Comparison of ENCODE assay signal across 15 cellular contexts in the genomic region with DNA sequence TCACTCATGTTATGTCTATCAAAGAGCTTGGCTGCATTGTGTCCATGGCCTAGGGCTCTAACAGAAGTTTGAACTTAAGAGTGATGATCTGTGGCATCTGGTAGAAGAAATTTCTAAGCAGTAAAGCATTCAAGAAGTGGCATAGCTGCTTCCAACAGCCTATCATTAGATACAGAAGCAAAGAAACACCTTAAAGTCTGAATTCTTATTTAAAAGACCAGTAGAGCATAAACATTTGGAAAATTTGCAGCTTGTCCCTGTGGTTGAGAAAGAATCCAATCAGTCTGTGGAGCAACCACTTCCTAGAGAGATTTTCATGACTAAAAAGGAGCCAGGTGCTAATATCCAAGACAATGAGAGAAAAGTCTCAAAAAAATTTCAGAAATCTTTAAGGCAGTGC.
DNase-seq lines count a peak whose midpoint lies in the region; FAIRE-seq and TF ChIP-seq lines count a peak whose summit lies in the region.
"Had no signal": no experiment of that assay in that cellular context is flagged by ENCODE, and none has a peak within 500 bp of the region (broad histone marks: within the 10 kb centered on the region; RNA-seq: fewer than 3 reads in every experiment).

No MANE protein-coding gene starts in this region.

- TF ChIP-seq CTCF in H1 (IDR thresholded peaks at IDR 0.05; ENCODE audit: control extremely low read depth in 1 of 3, insufficient read depth in 1 of 3, low read depth in 1 of 3, low read length in 3 of 3), result no peak

- H3K4me1 Mint-ChIP-seq in activated CD4-positive, alpha-beta T cell treated with anti-CD3 and anti-CD28 coated beads, Interleukin-2, amount 10 ng/mL, durations not matched to agents 24 days and 14 days, result no peaks in the 10 kb centered on the region
- H3K4me1 Mint-ChIP-seq: CD4-positive, alpha-beta memory T cell had no signal

- H4K20me1 ChIP-seq in H1 (replicated peaks in 1 of 2; ENCODE audit: control insufficient read depth in 1 of 2, insufficient read depth in 2 of 2, low read length in 2 of 2), result no peaks in the 10 kb centered on the region

- H3K23ac ChIP-seq in H1 (ENCODE audit: insufficient read length) (no peak overlapping the region), trophoblast cell (ENCODE audit: low read length) (no peak overlapping the region)

- H3K18ac ChIP-seq in H1 (ENCODE audit: extremely low read depth, low read length) (no peak overlapping the region), trophoblast cell (ENCODE audit: low read length) (no peak overlapping the region)

- H3K23me2 ChIP-seq in H1 (ENCODE audit: low read depth, low read length), result no peaks in the 10 kb centered on the region

- H3K27ac Mint-ChIP-seq in activated CD4-positive, alpha-beta T cell treated with anti-CD3 and anti-CD28 coated beads, Interleukin-2, amount 10 ng/mL, durations not matched to agents 24 days and 14 days, result no peak overlapping the region

- H4K91ac ChIP-seq in H1 (replicated peaks; ENCODE audit: insufficient read length, low read length) (no peak overlapping the region), trophoblast cell (ENCODE audit: low read depth, low read length) (no peak overlapping the region)

- no peak overlapping the region for H2BK20ac ChIP-seq in H1 (ENCODE audit: low read length)

- no peak overlapping the region for H4K12ac ChIP-seq in trophoblast cell (ENCODE audit: low read depth, low read length)

- H3K14ac ChIP-seq in H1 (ENCODE audit: insufficient read length) (no peak overlapping the region), trophoblast cell (ENCODE audit: low read length) (no peak overlapping the region)

- no peaks in the 10 kb centered on the region for H3K27me3 ChIP-seq in NT2/D1 (ENCODE audit: insufficient read depth, insufficient read length)
- no peaks in the 10 kb centered on the region for H3K27me3 ChIP-seq in H1 (replicated peaks in 1 of 4; ENCODE audit: control insufficient read depth in 3 of 4, extremely low read depth in 1 of 4, insufficient read depth in 3 of 4, low read length in 3 of 4)
- no peaks in the 10 kb centered on the region for H3K27me3 ChIP-seq in trophoblast cell (ENCODE audit: insufficient read depth, low read length)

- H3K9ac ChIP-seq in NT2/D1 (ENCODE audit: insufficient read length, low read depth) (no peak overlapping the region), H1 (replicated peaks in 1 of 4; ENCODE audit: extremely low read depth in 1 of 4, low read depth in 3 of 4, low read length in 3 of 4) (no peak overlapping the region), trophoblast cell (ENCODE audit: low read length) (no peak overlapping the region)

- no peaks in the 10 kb centered on the region for H3K79me1 ChIP-seq in H1 (ENCODE audit: low read depth, low read length)
- H3K79me1 ChIP-seq in trophoblast cell (ENCODE audit: low read length), result no peaks in the 10 kb centered on the region

- H3K4me2 ChIP-seq in H1 (ENCODE audit: insufficient read depth in 1 of 2, low read depth in 2 of 2, low read length in 2 of 2), result no peak overlapping the region
- no peak overlapping the region for H3K4me2 ChIP-seq in trophoblast cell (ENCODE audit: low read length)

- no peaks in the 10 kb centered on the region for H3K36me3 Mint-ChIP-seq in activated CD4-positive, alpha-beta T cell treated with anti-CD3 and anti-CD28 coated beads, Interleukin-2, amount 10 ng/mL, durations not matched to agents 24 days and 14 days (ENCODE audit: low read depth)

- no peak overlapping the region for H3K4me3 ChIP-seq in NT2/D1 (ENCODE audit: insufficient read length, low read depth)
- no peak overlapping the region for H3K4me3 ChIP-seq in H1 (ENCODE audit: extremely low read depth in 1 of 4, insufficient read depth in 2 of 4, low read depth in 3 of 4, low read length in 4 of 4)
- no peak overlapping the region for H3K4me3 ChIP-seq in trophoblast cell (ENCODE audit: low read depth, low read length)
- H3K4me3 ChIP-seq: HAP-1 had no signal

- H3K9me3 ChIP-seq in NT2/D1 (ENCODE audit: insufficient read depth, low read length) (no peaks in the 10 kb centered on the region), H1 (ENCODE audit: insufficient read depth in 2 of 2, low read depth in 1 of 2, low read length in 1 of 2) (no peaks in the 10 kb centered on the region), trophoblast cell (ENCODE audit: insufficient read depth, low read depth, low read length) (no peaks in the 10 kb centered on the region)
- H3K9me3 ChIP-seq: Caco-2, HAP-1 had no signal

- intact Hi-C loops in activated CD4-positive, alpha-beta T cell treated with anti-CD3 and anti-CD28 coated beads, Interleukin-2, amount 10 ng/mL, durations not matched to agents 24 days and 14 days (cut with micrococcal nuclease), result no loop called here

- no peak for TF ChIP-seq EP300 in H1 (IDR thresholded peaks at IDR 0.05; ENCODE audit: borderline replicate concordance in 1 of 2, low read depth in 2 of 2, low read length in 2 of 2)

- H3K36me3 ChIP-seq in NT2/D1 (ENCODE audit: insufficient read depth, insufficient read length, low read length) (no peaks in the 10 kb centered on the region), H1 (ENCODE audit: control insufficient read depth in 2 of 4, insufficient read depth in 4 of 4, low read length in 3 of 4) (no peaks in the 10 kb centered on the region), trophoblast cell (ENCODE audit: control insufficient read depth in 1 of 2, insufficient read depth in 2 of 2, low read length in 2 of 2) (no peaks in the 10 kb centered on the region)
- H3K36me3 ChIP-seq: HAP-1 had no signal

- H3K4me3 Mint-ChIP-seq in activated CD4-positive, alpha-beta T cell treated with anti-CD3 and anti-CD28 coated beads, Interleukin-2, amount 10 ng/mL, durations not matched to agents 24 days and 14 days, result no peak overlapping the region
- H3K4me3 Mint-ChIP-seq: CD4-positive, alpha-beta memory T cell had no signal

- TF ChIP-seq POLR2A in H1 (IDR thresholded peaks at IDR 0.05; ENCODE audit: control extremely low read depth in 1 of 2, low read depth in 2 of 2, low read length in 2 of 2) (no peak), H54 (IDR thresholded peaks at IDR 0.05; ENCODE audit: low read depth, low read length) (no peak)

- H3K4me1 ChIP-seq in NT2/D1 (ENCODE audit: insufficient read depth, insufficient read length), result no peaks in the 10 kb centered on the region
- no peaks in the 10 kb centered on the region for H3K4me1 ChIP-seq in H1 (replicated peaks in 1 of 4; ENCODE audit: control insufficient read depth in 3 of 4, insufficient read depth in 4 of 4, low read length in 3 of 4)
- no peaks in the 10 kb centered on the region for H3K4me1 ChIP-seq in trophoblast cell (ENCODE audit: control insufficient read depth in 1 of 2, insufficient read depth in 2 of 2, low read length in 2 of 2)
- H3K4me1 ChIP-seq: HAP-1 had no signal

- H2AK5ac ChIP-seq in H1 (ENCODE audit: low read depth, low read length), result no peak overlapping the region
- no peak overlapping the region for H2AK5ac ChIP-seq in trophoblast cell (ENCODE audit: low read length)

- no peak overlapping the region for H2AFZ ChIP-seq in H1 (ENCODE audit: low read length)
- H2AFZ ChIP-seq in trophoblast cell (ENCODE audit: insufficient read depth, low read length, poor library complexity), result no peak overlapping the region

- H3K56ac ChIP-seq in H1 (replicated peaks; ENCODE audit: insufficient read length, low read depth, low read length), result no peak overlapping the region

- H3K79me2 ChIP-seq in H1 (ENCODE audit: control insufficient read depth in 1 of 2, insufficient read depth in 2 of 2, low read length in 2 of 2) (no peaks in the 10 kb centered on the region), trophoblast cell (ENCODE audit: control insufficient read depth, insufficient read depth, low read length, poor library complexity) (no peaks in the 10 kb centered on the region)

- no peak overlapping the region for H4K8ac ChIP-seq in H1 (ENCODE audit: extremely low read depth, insufficient read depth, low read length)
- no peak overlapping the region for H4K8ac ChIP-seq in trophoblast cell (ENCODE audit: low read depth, low read length)

- H3K9me3 Mint-ChIP-seq in activated CD4-positive, alpha-beta T cell treated with anti-CD3 and anti-CD28 coated beads, Interleukin-2, amount 10 ng/mL, durations not matched to agents 24 days and 14 days, result peaks cover 5% of the 10 kb centered on the region

- no peak overlapping the region for H2BK5ac ChIP-seq in H1 (ENCODE audit: low read depth, low read length)
- no peak overlapping the region for H2BK5ac ChIP-seq in trophoblast cell (ENCODE audit: low read depth, low read length, poor library complexity)

- H2BK120ac ChIP-seq in H1 (replicated peaks; ENCODE audit: low read depth, low read length), result peak overlapping the region; percentile 31
- H2BK120ac ChIP-seq in trophoblast cell (ENCODE audit: insufficient read depth, low read length, poor library complexity), result no peak overlapping the region

- CTCF ChIA-PET in H1 (lab: Charles Lee; ENCODE audit: partially characterized antibody), result interaction anchor here (0.7 to 2.8 kb wide), 3 partner anchors 10 to 77 kb away, joined by 3 to 13 read pairs (median 3); no protein-coding TSS in a partner anchor
- CTCF ChIA-PET in HEK293T (lab: Yijun Ruan, JAX), result no interaction called here

- DNase-seq in NT2/D1 (ENCODE audit: low read depth, low spot score) (peak; percentile 6), H1 (ENCODE audit: low read depth in 1 of 2, low spot score in 2 of 2) (no peak), trophoblast cell (peak; percentile 87 to 94), HEK293T (ENCODE audit: extremely low spot score) (no peak), H54 (ENCODE audit: insufficient read length, low spot score) (no peak)
- no peak for DNase-seq in activated CD4-positive, alpha-beta T cell treated with anti-CD3 and anti-CD28 coated beads, Interleukin-2, amount 10 ng/mL, durations not matched to agents 24 days and 14 days
- DNase-seq: C1 segment of cervical spinal cord; Caco-2; CD4-positive, alpha-beta memory T cell; DMS153; DND-41; GOT3 had no signal

- FAIRE-seq in H1 (lab: Jason Lieb, UNC) (no peak), H54 (lab: Jason Lieb, UNC) (no peak)
- FAIRE-seq: G401.6, GM12892 had no signal

- POLR2A ChIA-PET in H1 (lab: Charles Lee; ENCODE audit: partially characterized antibody), result no interaction called here
- POLR2A ChIA-PET in HEK293T (lab: Yijun Ruan, JAX), result no interaction called here

- H3K27ac ChIP-seq in H1 (ENCODE audit: low read depth, low read length), result no peak overlapping the region
- no peak overlapping the region for H3K27ac ChIP-seq in trophoblast cell (ENCODE audit: low read depth, low read length)

- no peak overlapping the region for H3K4ac ChIP-seq in H1 (replicated peaks; ENCODE audit: insufficient read length, low read depth, low read length)
- no peak overlapping the region for H3K4ac ChIP-seq in trophoblast cell (ENCODE audit: low read depth, low read length)

- no peak overlapping the region for H2BK15ac ChIP-seq in H1 (ENCODE audit: low read length)

- H3K27me3 Mint-ChIP-seq in activated CD4-positive, alpha-beta T cell treated with anti-CD3 and anti-CD28 coated beads, Interleukin-2, amount 10 ng/mL, durations not matched to agents 24 days and 14 days, result no peaks in the 10 kb centered on the region
- H3K27me3 Mint-ChIP-seq: CD4-positive, alpha-beta memory T cell had no signal

- H4K5ac ChIP-seq in H1 (ENCODE audit: insufficient read length, low read depth, low read length), result no peak overlapping the region

- TF ChIP-seq RAD21 in H1 (IDR thresholded peaks at IDR 0.05 in 1 of 2, conservative IDR thresholded peaks at IDR 0.05 in 1 of 2; ENCODE audit: low read depth in 2 of 2, low read length in 2 of 2), result no peak

- H2BK12ac ChIP-seq in H1 (ENCODE audit: low read depth, low read length) (no peak overlapping the region), trophoblast cell (ENCODE audit: low read length) (no peak overlapping the region)

Comparison
In these comparisons a context has a peak if more than half of its experiments do, and no peak if none do; other contexts are left out.
1. DNase-seq: peak in NT2/D1 (single experiment) and trophoblast cell (2 of 2); none in H1 (0 of 2), activated CD4-positive, alpha-beta T cell treated with anti-CD3 and anti-CD28 coated beads, Interleukin-2, amount 10 ng/mL, durations not matched to agents 24 days and 14 days (single experiment), HEK293T (single experiment) and H54 (single experiment).